16 cellular contexts compared by ENCODE assay signal in genomic region chr2:219209818-219210571, GRCh38. TPM values are rescaled to one million over a fixed set of nuclear protein-coding genes. Genes with fewer than 3 reads are reported as not detected.
DNase-seq lines count a peak whose midpoint lies in the region; ATAC-seq and TF ChIP-seq lines count a peak whose summit lies in the region.
"Had no signal": no experiment of that assay in that cellular context is flagged by ENCODE, and none has a peak within 500 bp of the region (broad histone marks: within the 10 kb centered on the region; RNA-seq: fewer than 3 reads in every experiment).

No MANE protein-coding gene starts in this region.

- H3K9me3 ChIP-seq in CD4-positive, alpha-beta memory T cell (ENCODE audit: control insufficient read depth in 1 of 2, low read length in 2 of 2) = no peaks in the 10 kb centered on the region
- H3K9me3 ChIP-seq: gastrocnemius medialis, lower lobe of right lung had no signal

- peak overlapping the region; percentile 82 to 93 (median 83) for H3K27ac Mint-ChIP-seq in CD4-positive, alpha-beta memory T cell
- H3K27ac Mint-ChIP-seq in IgD-negative memory B cell = peak overlapping the region in 2 of 3 donors; percentile 80 to 96
- H3K27ac Mint-ChIP-seq in activated naive CD8-positive, alpha-beta T cell = peak overlapping the region; percentile 83
- no peak overlapping the region for H3K27ac Mint-ChIP-seq in nephron
- no peak overlapping the region for H3K27ac Mint-ChIP-seq in WTC11

- peaks cover 11 to 25% of the 10 kb centered on the region in 2 donors for H3K36me3 Mint-ChIP-seq in CD4-positive, alpha-beta memory T cell
- H3K36me3 Mint-ChIP-seq in IgD-negative memory B cell (no peaks in the 10 kb centered on the region), nephron (ENCODE audit: low read depth) (peaks cover 44% of the 10 kb centered on the region), WTC11 (peaks cover 59% of the 10 kb centered on the region)
- peaks cover 4% of the 10 kb centered on the region for H3K36me3 Mint-ChIP-seq in activated naive CD8-positive, alpha-beta T cell

- H3K9me3 Mint-ChIP-seq in CD4-positive, alpha-beta memory T cell = peaks cover 0 to 2% (median 0%) of the 10 kb centered on the region in 8 donors
- H3K9me3 Mint-ChIP-seq in IgD-negative memory B cell (no peaks in the 10 kb centered on the region), nephron (no peaks in the 10 kb centered on the region), WTC11 (no peaks in the 10 kb centered on the region)
- no peaks in the 10 kb centered on the region for H3K9me3 Mint-ChIP-seq in activated naive CD8-positive, alpha-beta T cell (ENCODE audit: low read depth)

- DNase-seq in CD4-positive, alpha-beta memory T cell = no peak
- no peak for DNase-seq in NCI-H2196 (lab: John Stamatoyannopoulos, UW; ENCODE audit: unreplicated experiment)
- no peak for DNase-seq in WTC11 (ENCODE audit: low spot score)
- no peak for DNase-seq in C1 segment of cervical spinal cord (lab: John Stamatoyannopoulos, UW)
- no peak for DNase-seq in superior temporal gyrus (ENCODE audit: extremely low spot score)
- DNase-seq: activated CD4-positive, alpha-beta T cell treated with anti-CD3 and anti-CD28 coated beads for 48 hours; activated gamma-delta T cell treated with Interleukin-2 at 50 U/mL for 16 hours; gastrocnemius medialis; lower lobe of right lung; NCI-H524; stimulated activated CD4-positive, alpha-beta T cell treated with anti-CD3 and anti-CD28 coated beads, Interleukin-1b, Interleukin-23, amount 100 ng/mL, for 48 hours had no signal

- no peak for TF ChIP-seq CTCF in nephron (IDR thresholded peaks at IDR 0.05; ENCODE audit: unreplicated experiment in 3 of 3)
- no peak for TF ChIP-seq CTCF in WTC11 (IDR thresholded peaks at IDR 0.05)

- intact Hi-C loops in CD4-positive, alpha-beta memory T cell (cut with micrococcal nuclease) = loop anchor here (10.0 kb wide), 1 partner anchor 155 kb away; no protein-coding TSS in a partner anchor

- H3K27me3 ChIP-seq in CD4-positive, alpha-beta memory T cell (ENCODE audit: insufficient read depth, low read length) = no peaks in the 10 kb centered on the region
- H3K27me3 ChIP-seq: gastrocnemius medialis had no signal

- H3K27ac ChIP-seq in CD4-positive, alpha-beta memory T cell (ENCODE audit: low read depth, low read length) = no peak overlapping the region
- H3K27ac ChIP-seq: gastrocnemius medialis, KMS-11, lower lobe of right lung had no signal

- no peak for ATAC-seq in WTC11
- ATAC-seq: gastrocnemius medialis, HCT116, lower lobe of right lung had no signal

- no peak overlapping the region for H3K4me3 ChIP-seq in CD4-positive, alpha-beta memory T cell (ENCODE audit: low read length in 2 of 2)
- H3K4me3 ChIP-seq: gastrocnemius medialis, lower lobe of right lung had no signal

- no peaks in the 10 kb centered on the region for H3K27me3 Mint-ChIP-seq in CD4-positive, alpha-beta memory T cell
- H3K27me3 Mint-ChIP-seq in IgD-negative memory B cell (no peaks in the 10 kb centered on the region), nephron (ENCODE audit: low read depth) (no peaks in the 10 kb centered on the region), WTC11 (ENCODE audit: low read depth) (0 out of 2 replicates have a peak, but pooled peaks cover 3% of the 10 kb centered on the region)
- no peaks in the 10 kb centered on the region for H3K27me3 Mint-ChIP-seq in activated naive CD8-positive, alpha-beta T cell

- peaks cover 22 to 54% (median 37%) of the 10 kb centered on the region in 4 donors for H3K4me1 Mint-ChIP-seq in CD4-positive, alpha-beta memory T cell
- H3K4me1 Mint-ChIP-seq in IgD-negative memory B cell (peaks cover 11 to 15% (median 11%) of the 10 kb centered on the region in 3 donors), nephron (peaks cover 27% of the 10 kb centered on the region), WTC11 (peaks cover 6% of the 10 kb centered on the region)
- H3K4me1 Mint-ChIP-seq in activated naive CD8-positive, alpha-beta T cell (ENCODE audit: low read depth) = peaks cover 49% of the 10 kb centered on the region

- peaks cover 24% of the 10 kb centered on the region for H3K36me3 ChIP-seq in CD4-positive, alpha-beta memory T cell (ENCODE audit: insufficient read depth, low read length)

- H3K4me3 Mint-ChIP-seq in CD4-positive, alpha-beta memory T cell = peak overlapping the region in 3 of 8 donors; percentile 29 to 49 (median 35)
- H3K4me3 Mint-ChIP-seq in IgD-negative memory B cell (peak overlapping the region in 1 of 4 donors; percentile 83), nephron (peak overlapping the region; percentile 23 to 69 (median 28)), WTC11 (no peak overlapping the region)
- H3K4me3 Mint-ChIP-seq in activated naive CD8-positive, alpha-beta T cell = peak overlapping the region; percentile 25

- H3K4me1 ChIP-seq in CD4-positive, alpha-beta memory T cell (ENCODE audit: insufficient read depth, low read length) = peaks cover 39% of the 10 kb centered on the region

- CTCF ChIA-PET in CD4-positive, alpha-beta memory T cell (lab: Charles Lee; ENCODE audit: partially characterized antibody) = interaction anchor here (1.7 to 14.5 kb wide), 6 partner anchors 9 to 89 kb away, joined by 4 to 253 read pairs (median 22); partner anchors contain the start of genes CNPPD1, DNAJB2, NHEJ1 and RETREG2
- CTCF ChIA-PET in WTC11 (lab: Charles Lee) = no interaction called here

- POLR2A ChIA-PET in CD4-positive, alpha-beta memory T cell (lab: Charles Lee; ENCODE audit: partially characterized antibody) = interaction anchor here (1.0 to 15.3 kb wide), 10 partner anchors 9 to 70 kb away, joined by 3 to 424 read pairs (median 15); partner anchors contain the start of genes ABCB6, CNPPD1, DNAJB2 and GLB1L
- POLR2A ChIA-PET in WTC11 (lab: Charles Lee) = no interaction called here

TF ChIP-seq in WTC11, 78 proteins besides CTCF, POLR2A, EP300 and RAD21 (continues in another document):
- TF ChIP-seq EMX1 (CRISPR knock-in tag; IDR thresholded peaks at IDR 0.05) = no peak
- no peak for TF ChIP-seq TEAD1 (CRISPR knock-in tag; IDR thresholded peaks at IDR 0.05)
- TF ChIP-seq, protein P1, sequence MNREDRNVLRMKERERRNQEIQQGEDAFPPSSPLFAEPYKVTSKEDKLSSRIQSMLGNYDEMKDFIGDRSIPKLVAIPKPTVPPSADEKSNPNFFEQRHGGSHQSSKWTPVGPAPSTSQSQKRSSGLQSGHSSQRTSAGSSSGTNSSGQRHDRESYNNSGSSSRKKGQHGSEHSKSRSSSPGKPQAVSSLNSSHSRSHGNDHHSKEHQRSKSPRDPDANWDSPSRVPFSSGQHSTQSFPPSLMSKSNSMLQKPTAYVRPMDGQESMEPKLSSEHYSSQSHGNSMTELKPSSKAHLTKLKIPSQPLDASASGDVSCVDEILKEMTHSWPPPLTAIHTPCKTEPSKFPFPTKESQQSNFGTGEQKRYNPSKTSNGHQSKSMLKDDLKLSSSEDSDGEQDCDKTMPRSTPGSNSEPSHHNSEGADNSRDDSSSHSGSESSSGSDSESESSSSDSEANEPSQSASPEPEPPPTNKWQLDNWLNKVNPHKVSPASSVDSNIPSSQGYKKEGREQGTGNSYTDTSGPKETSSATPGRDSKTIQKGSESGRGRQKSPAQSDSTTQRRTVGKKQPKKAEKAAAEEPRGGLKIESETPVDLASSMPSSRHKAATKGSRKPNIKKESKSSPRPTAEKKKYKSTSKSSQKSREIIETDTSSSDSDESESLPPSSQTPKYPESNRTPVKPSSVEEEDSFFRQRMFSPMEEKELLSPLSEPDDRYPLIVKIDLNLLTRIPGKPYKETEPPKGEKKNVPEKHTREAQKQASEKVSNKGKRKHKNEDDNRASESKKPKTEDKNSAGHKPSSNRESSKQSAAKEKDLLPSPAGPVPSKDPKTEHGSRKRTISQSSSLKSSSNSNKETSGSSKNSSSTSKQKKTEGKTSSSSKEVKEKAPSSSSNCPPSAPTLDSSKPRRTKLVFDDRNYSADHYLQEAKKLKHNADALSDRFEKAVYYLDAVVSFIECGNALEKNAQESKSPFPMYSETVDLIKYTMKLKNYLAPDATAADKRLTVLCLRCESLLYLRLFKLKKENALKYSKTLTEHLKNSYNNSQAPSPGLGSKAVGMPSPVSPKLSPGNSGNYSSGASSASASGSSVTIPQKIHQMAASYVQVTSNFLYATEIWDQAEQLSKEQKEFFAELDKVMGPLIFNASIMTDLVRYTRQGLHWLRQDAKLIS (CRISPR knock-in tag; IDR thresholded peaks at IDR 0.05; ENCODE audit: borderline replicate concordance) = no peak
- no peak for TF ChIP-seq SMAD3 (CRISPR knock-in tag; IDR thresholded peaks at IDR 0.05; ENCODE audit: borderline replicate concordance)
- no peak for TF ChIP-seq ZBTB21 (CRISPR knock-in tag; IDR thresholded peaks at IDR 0.05; ENCODE audit: borderline replicate concordance)
- TF ChIP-seq ZNF138 (CRISPR knock-in tag; conservative IDR thresholded peaks at IDR 0.05) = no peak
- TF ChIP-seq, protein P2, sequence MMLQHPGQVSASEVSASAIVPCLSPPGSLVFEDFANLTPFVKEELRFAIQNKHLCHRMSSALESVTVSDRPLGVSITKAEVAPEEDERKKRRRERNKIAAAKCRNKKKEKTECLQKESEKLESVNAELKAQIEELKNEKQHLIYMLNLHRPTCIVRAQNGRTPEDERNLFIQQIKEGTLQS (CRISPR knock-in tag; conservative IDR thresholded peaks at IDR 0.05) = no peak
- no peak for TF ChIP-seq NFYB (CRISPR knock-in tag; conservative IDR thresholded peaks at IDR 0.05; ENCODE audit: low read depth)
- no peak for TF ChIP-seq PRRX2 (CRISPR knock-in tag; IDR thresholded peaks at IDR 0.05)
- TF ChIP-seq GRHL2 (CRISPR knock-in tag; IDR thresholded peaks at IDR 0.05; ENCODE audit: insufficient replicate concordance, severe bottlenecking) = no peak

RNA-seq across cellular contexts. Expression of gene ZFAND2B, which starts 3.4 kb away (rescaled TPM):
- 10 to 100 TPM; 73.3 to 79.8 TPM for total RNA-seq in CD4-positive, alpha-beta memory T cell
- polyA plus RNA-seq in CD4-positive, alpha-beta memory T cell = 10 to 100 TPM; 76.3 to 81.5 TPM
- polyA plus RNA-seq in IgD-negative memory B cell = 64.8 TPM
- total RNA-seq in WTC11 (2021) = 19.5 to 21.1 TPM (median 20.2 TPM) in 3 replicates

RNA-seq across cellular contexts. Expression of gene ABCB6, which starts 8.8 kb away (rescaled TPM):
- 10 to 100 TPM; 10.7 to 11.1 TPM for total RNA-seq in CD4-positive, alpha-beta memory T cell
- 1 to 10 TPM; 1.4 to 4.3 TPM for polyA plus RNA-seq in CD4-positive, alpha-beta memory T cell
- 1.2 TPM for polyA plus RNA-seq in IgD-negative memory B cell
- 42.1 to 45.3 TPM (median 44.8 TPM) in 3 replicates for total RNA-seq in WTC11 (2021)

RNA-seq across cellular contexts. Expression of gene ATG9A, which starts 19.4 kb away (rescaled TPM):
- 10 to 100 TPM; 48.7 to 53.0 TPM for total RNA-seq in CD4-positive, alpha-beta memory T cell
- 10 to 100 TPM; 10.3 to 27.8 TPM for polyA plus RNA-seq in CD4-positive, alpha-beta memory T cell
- 19.6 TPM for polyA plus RNA-seq in IgD-negative memory B cell
- 42.9 to 48.4 TPM (median 46.7 TPM) in 3 replicates for total RNA-seq in WTC11 (2021)

RNA-seq across cellular contexts. Expression of gene ANKZF1, which starts 19.6 kb away (rescaled TPM):
- total RNA-seq in CD4-positive, alpha-beta memory T cell = 100 to 1,000 TPM; 244 to 260 TPM
- 10 to 100 TPM; 22.1 to 49.5 TPM for polyA plus RNA-seq in CD4-positive, alpha-beta memory T cell
- 31.1 TPM for polyA plus RNA-seq in IgD-negative memory B cell
- 56.9 to 70.4 TPM (median 58.0 TPM) in 3 replicates for total RNA-seq in WTC11 (2021)

RNA-seq across cellular contexts. Expression of gene RETREG2, which starts 31.9 kb away (rescaled TPM):
- 100 to 1,000 TPM; 123 to 128 TPM for total RNA-seq in CD4-positive, alpha-beta memory T cell
- 10 to 100 TPM; 76.5 to 82.2 TPM for polyA plus RNA-seq in CD4-positive, alpha-beta memory T cell
- 55.6 TPM for polyA plus RNA-seq in IgD-negative memory B cell
- 50.2 to 60.2 TPM (median 52.8 TPM) in 3 replicates for total RNA-seq in WTC11 (2021)

Comparison
In these comparisons a context has a peak if more than half of its experiments do, and no peak if none do; other contexts are left out.
1. H3K27ac Mint-ChIP-seq: peak in CD4-positive, alpha-beta memory T cell (7 of 7), IgD-negative memory B cell (2 of 3) and activated naive CD8-positive, alpha-beta T cell (single experiment); none in nephron (0 of 3) and WTC11 (single experiment).